In genomic region chr1:207565546-207566468, GRCh38 we compare ENCODE assay signal across 8 cellular contexts.
DNase-seq lines count a peak whose midpoint lies in the region; ATAC-seq, FAIRE-seq and TF ChIP-seq lines count a peak whose summit lies in the region.

No MANE protein-coding gene starts in this region.

- POLR2A ChIA-PET in A549 (lab: Yijun Ruan, JAX), result no interaction called here

- H3K9me3 ChIP-seq in A549, result no peaks in the 10 kb centered on the region

- CTCF ChIA-PET in A549 (lab: Yijun Ruan, JAX), result interaction anchor here (0.6 to 2.3 kb wide), 7 partner anchors 12 to 1090 kb away, joined by 3 to 11 read pairs (median 3); no protein-coding TSS in a partner anchor

- no peak overlapping the region for H3K27ac ChIP-seq in A549

- WGBS in A549 (ENCODE audit: missing lambda C conversion rate), result 25% methylated on average over 4 of the region's 4 CpGs

- TF ChIP-seq RAD21 in A549 (conservative IDR thresholded peaks at IDR 0.05 in 1 of 2, IDR thresholded peaks at IDR 0.05 in 1 of 2), result peak; percentile 25 to 41; a peak in 4 of 5 replicates

- peak; percentile 41 for TF ChIP-seq CTCF in A549 (IDR thresholded peaks at IDR 0.05)

- TF ChIP-seq POLR2A in A549 (IDR thresholded peaks at IDR 0.05; ENCODE audit: low read length), result no peak

- H3K4me1 ChIP-seq in A549, result no peaks in the 10 kb centered on the region

- ATAC-seq in A549, result peak; percentile 86 to 92
- ATAC-seq in HG02642 (IDR thresholded peaks at IDR 0.05; ENCODE audit: poor library complexity, unreplicated experiment), result no peak
- ATAC-seq in GM19023 (IDR thresholded peaks at IDR 0.05; ENCODE audit: unreplicated experiment), result no peak
- ATAC-seq in HG03280 (IDR thresholded peaks at IDR 0.05; ENCODE audit: unreplicated experiment), result no peak

- no peak for TF ChIP-seq EP300 in A549 (IDR thresholded peaks at IDR 0.05)

- in situ Hi-C loops in SK-MEL-5 (cut with HindIII; ENCODE audit: low pct_unique_long_range_greater_than_20kb, low sequenced_read_pairs), result no loop called here

- FAIRE-seq in A549 (lab: Jason Lieb, UNC), result no peak

- DNase-seq in A549 (ENCODE audit: low read depth in 1 of 2, low spot score in 1 of 2) (peak in 1 of 2 experiments; percentile 27), GDM1 (lab: John Stamatoyannopoulos, UW) (peak; percentile 22), SK-MEL-5 (ENCODE audit: low read depth, low spot score) (peak; percentile 60), hippocampal formation (lab: John Stamatoyannopoulos, UW) (peak; percentile 36 to 49)
- no peak for DNase-seq in activated CD4-positive, alpha-beta T cell treated with anti-CD3 and anti-CD28 coated beads for 4 hours

- no peak overlapping the region for H3K4me3 ChIP-seq in A549

- no peak overlapping the region for H3K4me2 ChIP-seq in A549

TF ChIP-seq in A549, 52 proteins besides CTCF, POLR2A, EP300 and RAD21:
- TF ChIP-seq SMC3 (IDR thresholded peaks at IDR 0.05), result 0 out of 3 replicates have a peak, but pooled peaks have one; percentile 8
- TF ChIP-seq HOXA7 (CRISPR knock-in tag; IDR thresholded peaks at IDR 0.05), result no peak

Comparison
In these comparisons a context has a peak if more than half of its experiments do, and no peak if none do; other contexts are left out.
1. ATAC-seq: peak in A549 (2 of 2); none in HG02642 (single experiment), GM19023 (single experiment) and HG03280 (single experiment).
2. DNase-seq: peak in GDM1 (single experiment), SK-MEL-5 (single experiment) and hippocampal formation (2 of 2); none in activated CD4-positive, alpha-beta T cell treated with anti-CD3 and anti-CD28 coated beads for 4 hours (0 of 2).